10 cellular contexts compared by ENCODE assay signal in the genomic region with DNA sequence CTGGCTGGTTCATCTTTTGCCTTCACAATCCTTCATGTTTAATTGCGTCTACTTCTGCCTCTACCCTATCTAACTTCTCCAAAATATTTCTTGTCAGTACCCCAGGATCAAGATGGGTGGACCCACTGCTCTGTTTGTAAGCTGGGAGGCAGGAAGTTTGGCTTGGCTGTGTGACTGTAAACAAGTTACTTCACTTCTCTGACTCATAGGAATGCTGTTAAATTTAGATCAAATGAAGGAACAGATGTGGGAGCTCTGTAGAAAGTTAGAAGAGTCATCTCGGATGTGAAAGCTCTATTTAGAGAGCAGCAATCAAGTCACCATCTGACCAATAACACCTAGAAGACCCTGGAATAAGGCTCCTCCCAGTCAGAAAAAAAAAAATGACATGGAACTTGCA. TPM values are rescaled to one million over a fixed set of nuclear protein-coding genes. Genes with fewer than 3 reads are reported as not detected.
A peak's percentile ranks its signal among the peaks of the same experiment; 100 is the strongest.
DNase-seq lines count a peak whose midpoint lies in the region; ATAC-seq and TF ChIP-seq lines count a peak whose summit lies in the region.
"Had no signal": no experiment of that assay in that cellular context is flagged by ENCODE, and none has a peak within 500 bp of the region (broad histone marks: within the 10 kb centered on the region; RNA-seq: fewer than 3 reads in every experiment).

No MANE protein-coding gene starts in this region.

- TF ChIP-seq POLR2A in esophagus squamous epithelium (IDR thresholded peaks at IDR 0.05) = no peak

- peaks cover 3% of the 10 kb centered on the region for H3K9me3 Mint-ChIP-seq in nephron

- BruUV-seq in PC-9 (replicated peaks; lab: Mats Ljungman, UMichigan) = no TSS peak

- ATAC-seq in HG02970 (IDR thresholded peaks at IDR 0.05; ENCODE audit: low FRiP score, unreplicated experiment) = no peak

- no peaks in the 10 kb centered on the region for H3K9me2 ChIP-seq in PC-9 (ENCODE audit: insufficient read depth)

- intact Hi-C loops in PC-9 (cut with micrococcal nuclease; ENCODE audit: unreplicated experiment) = no loop called here
- intact Hi-C loops in esophagus squamous epithelium (cut with DNase I) = no loop called here

- CTCF ChIA-PET in PC-9 (lab: Charles Lee) = no interaction called here

- H3K9me3 ChIP-seq in PC-9 (ENCODE audit: insufficient read depth, low read depth) = no peaks in the 10 kb centered on the region
- H3K9me3 ChIP-seq in esophagus squamous epithelium = no peaks in the 10 kb centered on the region

- POLR2A ChIA-PET in PC-9 (lab: Charles Lee; ENCODE audit: unreplicated experiment) = interaction anchor here (0.6 kb wide), 1 partner anchor 16 kb away, joined by 3 read pairs; no protein-coding TSS in a partner anchor

- no peak overlapping the region for H3K4me3 ChIP-seq in PC-9
- peak overlapping the region in 3 of 4 donors; percentile 20 to 48 (median 28) for H3K4me3 ChIP-seq in esophagus squamous epithelium

- TF ChIP-seq CTCF in PC-9 (conservative IDR thresholded peaks at IDR 0.05) = no peak
- peak in 1 of 6 experiments; percentile 6 for TF ChIP-seq CTCF in esophagus squamous epithelium (IDR thresholded peaks at IDR 0.05)
- no peak for TF ChIP-seq CTCF in nephron (IDR thresholded peaks at IDR 0.05; ENCODE audit: unreplicated experiment in 3 of 3)

- H3K4me1 Mint-ChIP-seq in nephron = peaks cover 44% of the 10 kb centered on the region

- H2AFZ ChIP-seq in PC-9 = no peak overlapping the region

- H3K36me3 ChIP-seq in PC-9 (ENCODE audit: low read depth) (no peaks in the 10 kb centered on the region), esophagus squamous epithelium (no peaks in the 10 kb centered on the region)

- H3K4me3 Mint-ChIP-seq in nephron = no peak overlapping the region

- H3K36me3 Mint-ChIP-seq in nephron (ENCODE audit: low read depth) = no peaks in the 10 kb centered on the region

- peak overlapping the region; percentile 40; the same call in 1 of the 2 replicates for H3K27ac ChIP-seq in PC-9
- H3K27ac ChIP-seq in esophagus squamous epithelium = peak overlapping the region; percentile 43 to 85 (median 68)

- H3K79me2 ChIP-seq in PC-9 (ENCODE audit: low read depth) = no peaks in the 10 kb centered on the region

- peaks cover 49% of the 10 kb centered on the region for H3F3A ChIP-seq in PC-9 (ENCODE audit: insufficient read depth, low read depth)

- peak overlapping the region; percentile 44 for H3K4me2 ChIP-seq in PC-9

- H3K27me3 Mint-ChIP-seq in nephron (ENCODE audit: low read depth) = no peaks in the 10 kb centered on the region

- H4K20me1 ChIP-seq in PC-9 (ENCODE audit: insufficient read depth) = no peaks in the 10 kb centered on the region

- H3K27me3 ChIP-seq in PC-9 (ENCODE audit: insufficient read depth, low read depth) = no peaks in the 10 kb centered on the region
- no peaks in the 10 kb centered on the region for H3K27me3 ChIP-seq in esophagus squamous epithelium

- H3K4me1 ChIP-seq in PC-9 (replicated peaks; ENCODE audit: insufficient read depth) = peaks cover 45% of the 10 kb centered on the region
- peaks cover 4 to 52% (median 27%) of the 10 kb centered on the region in 3 donors for H3K4me1 ChIP-seq in esophagus squamous epithelium

- peak overlapping the region; percentile 93 to 96 (median 94) for H3K27ac Mint-ChIP-seq in nephron

- DNase-seq in AG20443 (ENCODE audit: low spot score) = peak; percentile 62
- peak in 1 of 2 experiments; percentile 84 for DNase-seq in PC-9
- DNase-seq in esophagus squamous epithelium (lab: John Stamatoyannopoulos, UW) = no peak
- DNase-seq in C1 segment of cervical spinal cord (lab: John Stamatoyannopoulos, UW) = no peak
- no peak for DNase-seq in GF-D8 (lab: John Stamatoyannopoulos, UW)
- no peak for DNase-seq in NCI-H1930 (lab: John Stamatoyannopoulos, UW)
- DNase-seq: COR-L47; stimulated activated CD4-positive, alpha-beta T cell treated with anti-CD3 and anti-CD28 coated beads, Interleukin-1b, Interleukin-23, amount 100 ng/mL, for 48 hours had no signal

- WGBS in esophagus squamous epithelium, 2 donors = 18 to 32% methylated on average over 2 of the region's 2 CpGs

RNA-seq across cellular contexts. Expression of a gene that starts 55.2 kb away (rescaled TPM):
- total RNA-seq in PC-9 (2021) (47.3 and 71.5 TPM in 2 replicates), esophagus squamous epithelium (10 to 100 TPM; 17.1 to 77.8 (median 21.9) TPM)
